19 cellular contexts compared by ENCODE assay signal in genomic region chr11:113554531-113554930, GRCh38.
DNase-seq lines count a peak whose midpoint lies in the region; ATAC-seq, FAIRE-seq and TF ChIP-seq lines count a peak whose summit lies in the region.
"Had no signal": no experiment of that assay in that cellular context is flagged by ENCODE, and none has a peak within 500 bp of the region (broad histone marks: within the 10 kb centered on the region; RNA-seq: fewer than 3 reads in every experiment).

No MANE protein-coding gene starts in this region.

- peak; percentile 39 for FAIRE-seq in keratinocyte (lab: Jason Lieb, UNC)
- FAIRE-seq: HepG2 had no signal

- H2AFZ ChIP-seq in keratinocyte (ENCODE audit: control insufficient read depth, low read length): no peak overlapping the region

- peaks cover 30% of the 10 kb centered on the region for H3K4me1 ChIP-seq in keratinocyte (ENCODE audit: control insufficient read depth, extremely low read depth, insufficient read depth, low read length)
- H3K4me1 ChIP-seq: right lobe of liver had no signal

- H3K9me1 ChIP-seq in keratinocyte (ENCODE audit: control insufficient read depth, extremely low read depth, insufficient read depth, low read length): no peaks in the 10 kb centered on the region

- H3K4me3 ChIP-seq in keratinocyte (ENCODE audit: control insufficient read depth in 2 of 3, extremely low read depth in 1 of 3, insufficient read depth in 2 of 3, low read depth in 1 of 3, low read length in 3 of 3): no peak overlapping the region
- H3K4me3 ChIP-seq: cardiac muscle cell, right lobe of liver had no signal

- DNase-seq in DMS79 (lab: John Stamatoyannopoulos, UW): peak; percentile 8
- peak; percentile 41 for DNase-seq in NAMALWA (ENCODE audit: low spot score)
- DNase-seq in RWPE1 (ENCODE audit: low spot score): no peak
- no peak for DNase-seq in keratinocyte (ENCODE audit: low read depth, low spot score)
- DNase-seq in RPMI8226: no peak
- no peak for DNase-seq in NCI-H2107 (lab: John Stamatoyannopoulos, UW)
- DNase-seq in left ventricle myocardium superior: no peak
- DNase-seq: activated CD4-positive, alpha-beta memory T cell treated with anti-CD3 and anti-CD28 coated beads for 36 hours; activated naive CD8-positive, alpha-beta T cell treated with anti-CD3 and anti-CD28 coated beads, Interleukin-2, amount 10 ng/mL, durations not matched to agents 7 days and 5 days; activated T-cell treated with anti-CD3 and anti-CD28 coated beads, Interleukin-2, amount 50 U/mL, for 24 hours; effector CD8-positive, alpha-beta T cell; GF-D8; HCEC 1CT; hippocampal formation; nucleus accumbens; right lobe of liver had no signal

- no peaks in the 10 kb centered on the region for H3K27me3 ChIP-seq in keratinocyte (ENCODE audit: control insufficient read depth, extremely low read depth, insufficient read depth, low read length)
- H3K27me3 ChIP-seq: cardiac muscle cell, right lobe of liver had no signal

- H3K9ac ChIP-seq in keratinocyte (ENCODE audit: control insufficient read depth, extremely low read depth, insufficient read depth, low read length): no peak overlapping the region

- no peaks in the 10 kb centered on the region for H3K36me3 ChIP-seq in keratinocyte (ENCODE audit: control insufficient read depth in 2 of 2, extremely low read depth in 1 of 2, insufficient read depth in 2 of 2, low read length in 2 of 2)
- H3K36me3 ChIP-seq: cardiac muscle cell, right lobe of liver had no signal

- no peak for ATAC-seq in GM21526 (IDR thresholded peaks at IDR 0.05; ENCODE audit: low FRiP score, unreplicated experiment)
- no peak for ATAC-seq in left ventricle myocardium superior
- ATAC-seq: HepG2, right lobe of liver had no signal

- no peak overlapping the region for H3K4me2 ChIP-seq in keratinocyte (ENCODE audit: control insufficient read depth, extremely low read depth, insufficient read depth, low read depth, low read length)

- dilution Hi-C loops in keratinocyte (cut with MboI; ENCODE audit: extremely low pct_ligation_motif_present, low sequenced_read_pairs): no loop called here

- TF ChIP-seq CTCF in RWPE1 (conservative IDR thresholded peaks at IDR 0.05; ENCODE audit: low read depth) (no peak), keratinocyte (optimal IDR thresholded peaks at IDR 0.05 in 1 of 3, IDR thresholded peaks at IDR 0.05 in 1 of 3, conservative IDR thresholded peaks at IDR 0.05 in 1 of 3; ENCODE audit: extremely low read depth in 1 of 3, insufficient read depth in 2 of 3, low read length in 3 of 3) (no peak)

- POLR2A ChIA-PET in RWPE1 (lab: Yijun Ruan, JAX; ENCODE audit: low non-redundant PET): no interaction called here

- no peaks in the 10 kb centered on the region for H3K9me3 ChIP-seq in keratinocyte (ENCODE audit: control insufficient read depth, low read depth, low read length)
- H3K9me3 ChIP-seq: right lobe of liver had no signal

- H3K79me2 ChIP-seq in keratinocyte (ENCODE audit: control insufficient read depth, insufficient read depth, low read length): no peaks in the 10 kb centered on the region

- no peaks in the 10 kb centered on the region for H4K20me1 ChIP-seq in keratinocyte (ENCODE audit: control insufficient read depth, extremely low read depth, insufficient read depth, low read length)

- CTCF ChIA-PET in RWPE1 (lab: Yijun Ruan, JAX): no interaction called here

- intact Hi-C loops in left ventricle myocardium superior (cut with micrococcal nuclease): no loop called here

- H3K27ac ChIP-seq in RWPE1 (peak overlapping the region; percentile 61), keratinocyte (ENCODE audit: control insufficient read depth, insufficient read depth, low read length) (no peak overlapping the region)
- H3K27ac ChIP-seq: cardiac muscle cell, right lobe of liver had no signal

Comparison
In these comparisons a context has a peak if more than half of its experiments do, and no peak if none do; other contexts are left out.
1. DNase-seq: peak in DMS79 (single experiment) and NAMALWA (single experiment); none in RWPE1 (single experiment), keratinocyte (single experiment), RPMI8226 (single experiment), NCI-H2107 (single experiment) and left ventricle myocardium superior (single experiment).